10 cellular contexts compared by ENCODE assay signal in the genomic region with DNA sequence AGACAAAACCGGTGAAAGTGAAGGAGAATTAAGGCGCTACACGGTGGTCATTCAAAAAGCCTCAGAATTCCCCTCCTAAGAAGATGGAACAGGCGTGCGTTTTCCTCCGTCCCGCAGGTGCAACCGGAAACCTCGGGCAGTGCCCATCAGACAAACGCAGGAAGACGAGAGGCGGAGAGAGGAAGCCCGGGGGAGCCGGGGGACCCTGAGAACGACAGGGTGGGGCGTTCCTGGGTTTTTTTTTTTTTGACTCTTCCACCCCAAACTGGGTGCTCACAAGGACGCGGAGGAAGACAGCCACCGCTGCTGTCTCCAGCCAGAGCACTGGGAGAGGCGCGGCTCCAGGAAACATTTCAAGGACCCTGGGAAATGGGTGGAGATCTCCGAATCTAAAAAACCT. TPM values are rescaled to one million over a fixed set of nuclear protein-coding genes. Genes with fewer than 3 reads are reported as not detected.
DNase-seq lines count a peak whose midpoint lies in the region; ATAC-seq and TF ChIP-seq lines count a peak whose summit lies in the region.
"Had no signal": no experiment of that assay in that cellular context is flagged by ENCODE, and none has a peak within 500 bp of the region (broad histone marks: within the 10 kb centered on the region; RNA-seq: fewer than 3 reads in every experiment).

No MANE protein-coding gene starts in this region.

- intact Hi-C loops in ovary (cut with DNase I) = no loop called here

- ATAC-seq in esophagus mucosa = peak; percentile 29
- no peak for ATAC-seq in GM19035 (IDR thresholded peaks at IDR 0.05; ENCODE audit: unreplicated experiment)

- no peak overlapping the region for H3K9ac ChIP-seq in SK-N-MC (ENCODE audit: insufficient read length)

- TF ChIP-seq POLR2A in ovary (IDR thresholded peaks at IDR 0.05) = no peak

- H3K4me1 ChIP-seq in ovary (ENCODE audit: insufficient read depth) = no peaks in the 10 kb centered on the region

- H3K27me3 ChIP-seq in ovary = no peaks in the 10 kb centered on the region

- WGBS in ovary, 3 donors = 3 to 8% (median 4%) methylated on average over 22 of the region's 22 CpGs

- H3K9me3 ChIP-seq in SK-N-MC (ENCODE audit: low read depth, low read length) (no peaks in the 10 kb centered on the region), ovary (peaks cover 0 to 2% of the 10 kb centered on the region in 2 donors)

- peak; percentile 8 for DNase-seq in COR-L47 (lab: John Stamatoyannopoulos, UW)
- DNase-seq in SK-N-MC (ENCODE audit: low read depth, low spot score) = no peak
- DNase-seq in ovary = no peak
- no peak for DNase-seq in GM19240 (ENCODE audit: insufficient read length, low spot score)
- no peak for DNase-seq in NCI-H2196 (lab: John Stamatoyannopoulos, UW; ENCODE audit: unreplicated experiment)
- no peak for DNase-seq in KBM-7
- DNase-seq: NCI-H187 treated with DMSO at 0.1 percent for 48 hours had no signal

- in situ Hi-C loops in KBM-7 (cut with MboI; ENCODE audit: low pct_unique_long_range_greater_than_20kb, low sequenced_read_pairs) = no loop called here

- H3K4me3 ChIP-seq in SK-N-MC (peak overlapping the region; percentile 92), ovary (peak overlapping the region; percentile 29)

- no peak overlapping the region for H3K27ac ChIP-seq in SK-N-MC
- H3K27ac ChIP-seq in ovary = no peak overlapping the region

- TF ChIP-seq CTCF in ovary (IDR thresholded peaks at IDR 0.05) = no peak

- TF ChIP-seq EP300 in ovary (IDR thresholded peaks at IDR 0.05) = no peak

- no peaks in the 10 kb centered on the region for H3K36me3 ChIP-seq in SK-N-MC (ENCODE audit: insufficient read depth, low read length)
- no peaks in the 10 kb centered on the region for H3K36me3 ChIP-seq in ovary

RNA-seq across cellular contexts. Expression of gene TTLL2, which starts 25.4 kb away (rescaled TPM):
- total RNA-seq in esophagus mucosa = not detected
- total RNA-seq in ovary = not detected
- not detected for polyA plus RNA-seq in ovary
- polyA plus RNA-seq: esophagus had no signal

RNA-seq across cellular contexts. Expression of gene UNC93A, which starts 59.2 kb away (rescaled TPM):
- total RNA-seq in esophagus mucosa (4.5 TPM), ovary (under 1 TPM in 3 of 7 donors, not detected in 4; 0.41 to 0.92 (median 0.42) TPM)
- polyA plus RNA-seq in ovary = not detected
